Comparison of ENCODE assay signal across 2 cellular contexts in the genomic region with DNA sequence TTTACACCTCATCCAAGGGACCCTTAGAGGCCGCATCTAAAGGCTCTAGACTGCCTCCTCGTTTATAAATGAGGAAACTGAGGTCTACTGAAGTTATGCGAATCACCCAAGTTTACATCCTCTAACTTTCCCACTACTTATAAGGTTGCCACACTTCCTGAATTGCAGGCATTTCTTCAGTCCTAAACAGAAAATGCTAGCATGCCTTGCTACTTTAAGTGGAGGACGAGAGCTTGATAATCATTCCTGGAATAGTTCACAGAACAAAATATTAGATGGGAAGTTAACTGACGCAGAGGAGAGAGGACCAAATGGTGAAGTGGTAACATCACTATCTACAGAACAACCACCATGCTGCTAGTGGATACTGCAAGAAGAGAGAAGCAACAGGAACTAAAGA.
TF ChIP-seq lines count a peak whose summit lies in the region.

No MANE protein-coding gene starts in this region.

TF ChIP-seq in SK-N-SH treated with all-trans-retinoic acid at 6 μM for 48 hours, 23 proteins besides CTCF, POLR2A, EP300 and RAD21 (continued from another document):
- TF ChIP-seq PATZ1 (CRISPR knock-in tag; IDR thresholded peaks at IDR 0.05; ENCODE audit: borderline replicate concordance) (no peak), CSRNP3 (CRISPR knock-in tag; IDR thresholded peaks at IDR 0.05) (no peak), TCF4 (CRISPR knock-in tag; IDR thresholded peaks at IDR 0.05; ENCODE audit: borderline replicate concordance) (no peak), ZNF8 (CRISPR knock-in tag; IDR thresholded peaks at IDR 0.05) (no peak), ZFP3 (CRISPR knock-in tag; IDR thresholded peaks at IDR 0.05) (no peak), BACH2 (CRISPR knock-in tag; IDR thresholded peaks at IDR 0.05; ENCODE audit: borderline replicate concordance) (no peak)
TF ChIP-seq in SK-N-SH treated with all-trans-retinoic acid at 6 μM for 48 hours: peak in this region for 0.

TF ChIP-seq in SK-N-SH, 30 proteins besides CTCF, POLR2A, EP300 and RAD21 (continued from another document):
- no peak for TF ChIP-seq RXRA (IDR thresholded peaks at IDR 0.05; ENCODE audit: borderline replicate concordance, low read depth)
- no peak for TF ChIP-seq GATA2 (CRISPR knock-in tag; IDR thresholded peaks at IDR 0.05)
- TF ChIP-seq RCOR1 (IDR thresholded peaks at IDR 0.05; ENCODE audit: low read length), result no peak
- no peak for TF ChIP-seq MEF2A (IDR thresholded peaks at IDR 0.05; ENCODE audit: borderline replicate concordance, low read depth)
- TF ChIP-seq USF1 (IDR thresholded peaks at IDR 0.05; ENCODE audit: borderline replicate concordance, low read depth), result no peak
